In genomic region chr13:98487016-98487415, GRCh38 we compare ENCODE assay signal across 18 cellular contexts.
DNase-seq lines count a peak whose midpoint lies in the region; ATAC-seq and TF ChIP-seq lines count a peak whose summit lies in the region.
"Had no signal": no experiment of that assay in that cellular context is flagged by ENCODE, and none has a peak within 500 bp of the region (broad histone marks: within the 10 kb centered on the region; RNA-seq: fewer than 3 reads in every experiment).

No MANE protein-coding gene starts in this region.

- H3K27me3 Mint-ChIP-seq in T-helper 2 cell treated with Interferon-gamma antibody and Interleukin-4, amounts not matched to agents 5 μg/mL and 100 μg/mL, for 36 hours (ENCODE audit: low read depth): no peaks in the 10 kb centered on the region
- H3K27me3 Mint-ChIP-seq in WTC11 (ENCODE audit: low read depth): no peaks in the 10 kb centered on the region
- H3K27me3 Mint-ChIP-seq in stimulated activated memory B cell treated with anti-CD40 and anti-IgM and Interleukin-4, amounts not matched to agents 10 μg/mL and 1 μg/mL and 100 μg/mL, for 72 hours: no peaks in the 10 kb centered on the region

- TF ChIP-seq CTCF in WTC11 (IDR thresholded peaks at IDR 0.05) (no peak), fibroblast of villous mesenchyme (IDR thresholded peaks at IDR 0.05; ENCODE audit: insufficient read depth, low read depth, low read length) (no peak)

- CTCF ChIA-PET in WTC11 (lab: Charles Lee): interaction anchor here (1.3 kb wide), 1 partner anchor 186 kb away, joined by 3 read pairs; no protein-coding TSS in a partner anchor

- ATAC-seq in WTC11 (no peak), SK-N-SH treated with all-trans-retinoic acid at 6 μM for 48 hours (no peak)
- ATAC-seq in stimulated activated memory B cell treated with anti-CD40 and anti-IgM and Interleukin-4, amounts not matched to agents 10 μg/mL and 1 μg/mL and 100 μg/mL, for 72 hours: no peak

- POLR2A ChIA-PET in WTC11 (lab: Charles Lee): no interaction called here

- no peak for DNase-seq in T-helper 2 cell treated with Interferon-gamma antibody and Interleukin-4, amounts not matched to agents 5 μg/mL and 100 μg/mL, for 36 hours (ENCODE audit: low spot score)
- DNase-seq in T-helper 2 cell: no peak
- DNase-seq in WTC11 (ENCODE audit: low spot score): no peak
- DNase-seq in fibroblast of villous mesenchyme (ENCODE audit: low read depth): peak; percentile 31
- no peak for DNase-seq in Ammon's horn (ENCODE audit: low spot score)
- no peak for DNase-seq in NOMO-1 treated with dmso at 0.1 percent for 144 hours (lab: John Stamatoyannopoulos, UW; ENCODE audit: unreplicated experiment)
- DNase-seq: activated gamma-delta T cell, anterior cingulate cortex, C1 segment of cervical spinal cord, DMS53, head of caudate nucleus, NCI-H1105, posterior cingulate gyrus, spleen had no signal

- H3K4me3 Mint-ChIP-seq in T-helper 2 cell treated with Interferon-gamma antibody and Interleukin-4, amounts not matched to agents 5 μg/mL and 100 μg/mL, for 36 hours: no peak overlapping the region
- no peak overlapping the region for H3K4me3 Mint-ChIP-seq in WTC11
- no peak overlapping the region for H3K4me3 Mint-ChIP-seq in stimulated activated memory B cell treated with anti-CD40 and anti-IgM and Interleukin-4, amounts not matched to agents 10 μg/mL and 1 μg/mL and 100 μg/mL, for 72 hours

- H3K36me3 Mint-ChIP-seq in T-helper 2 cell treated with Interferon-gamma antibody and Interleukin-4, amounts not matched to agents 5 μg/mL and 100 μg/mL, for 36 hours (ENCODE audit: low read depth): peaks cover 8% of the 10 kb centered on the region
- no peaks in the 10 kb centered on the region for H3K36me3 Mint-ChIP-seq in WTC11
- peaks cover 9% of the 10 kb centered on the region for H3K36me3 Mint-ChIP-seq in stimulated activated memory B cell treated with anti-CD40 and anti-IgM and Interleukin-4, amounts not matched to agents 10 μg/mL and 1 μg/mL and 100 μg/mL, for 72 hours

- no peak overlapping the region for H3K4me3 ChIP-seq in fibroblast of villous mesenchyme (ENCODE audit: low read depth, low read length)
- H3K4me3 ChIP-seq: lung, spleen, tibial nerve had no signal

- no peaks in the 10 kb centered on the region for H3K9me3 Mint-ChIP-seq in T-helper 2 cell treated with Interferon-gamma antibody and Interleukin-4, amounts not matched to agents 5 μg/mL and 100 μg/mL, for 36 hours
- no peaks in the 10 kb centered on the region for H3K9me3 Mint-ChIP-seq in WTC11
- H3K9me3 Mint-ChIP-seq in stimulated activated memory B cell treated with anti-CD40 and anti-IgM and Interleukin-4, amounts not matched to agents 10 μg/mL and 1 μg/mL and 100 μg/mL, for 72 hours: no peaks in the 10 kb centered on the region

- peaks cover 60% of the 10 kb centered on the region for H3K4me1 Mint-ChIP-seq in T-helper 2 cell treated with Interferon-gamma antibody and Interleukin-4, amounts not matched to agents 5 μg/mL and 100 μg/mL, for 36 hours (ENCODE audit: low read depth)
- H3K4me1 Mint-ChIP-seq in WTC11: peaks cover 96% of the 10 kb centered on the region
- H3K4me1 Mint-ChIP-seq in stimulated activated memory B cell treated with anti-CD40 and anti-IgM and Interleukin-4, amounts not matched to agents 10 μg/mL and 1 μg/mL and 100 μg/mL, for 72 hours: peaks cover 95% of the 10 kb centered on the region

- peak overlapping the region; percentile 50 for H3K27ac Mint-ChIP-seq in T-helper 2 cell treated with Interferon-gamma antibody and Interleukin-4, amounts not matched to agents 5 μg/mL and 100 μg/mL, for 36 hours
- peak overlapping the region; percentile 30 for H3K27ac Mint-ChIP-seq in WTC11
- peak overlapping the region; percentile 40 for H3K27ac Mint-ChIP-seq in stimulated activated memory B cell treated with anti-CD40 and anti-IgM and Interleukin-4, amounts not matched to agents 10 μg/mL and 1 μg/mL and 100 μg/mL, for 72 hours

TF ChIP-seq in WTC11, 78 proteins besides CTCF, POLR2A, EP300 and RAD21 (continues in another document):
- TF ChIP-seq, protein P1, sequence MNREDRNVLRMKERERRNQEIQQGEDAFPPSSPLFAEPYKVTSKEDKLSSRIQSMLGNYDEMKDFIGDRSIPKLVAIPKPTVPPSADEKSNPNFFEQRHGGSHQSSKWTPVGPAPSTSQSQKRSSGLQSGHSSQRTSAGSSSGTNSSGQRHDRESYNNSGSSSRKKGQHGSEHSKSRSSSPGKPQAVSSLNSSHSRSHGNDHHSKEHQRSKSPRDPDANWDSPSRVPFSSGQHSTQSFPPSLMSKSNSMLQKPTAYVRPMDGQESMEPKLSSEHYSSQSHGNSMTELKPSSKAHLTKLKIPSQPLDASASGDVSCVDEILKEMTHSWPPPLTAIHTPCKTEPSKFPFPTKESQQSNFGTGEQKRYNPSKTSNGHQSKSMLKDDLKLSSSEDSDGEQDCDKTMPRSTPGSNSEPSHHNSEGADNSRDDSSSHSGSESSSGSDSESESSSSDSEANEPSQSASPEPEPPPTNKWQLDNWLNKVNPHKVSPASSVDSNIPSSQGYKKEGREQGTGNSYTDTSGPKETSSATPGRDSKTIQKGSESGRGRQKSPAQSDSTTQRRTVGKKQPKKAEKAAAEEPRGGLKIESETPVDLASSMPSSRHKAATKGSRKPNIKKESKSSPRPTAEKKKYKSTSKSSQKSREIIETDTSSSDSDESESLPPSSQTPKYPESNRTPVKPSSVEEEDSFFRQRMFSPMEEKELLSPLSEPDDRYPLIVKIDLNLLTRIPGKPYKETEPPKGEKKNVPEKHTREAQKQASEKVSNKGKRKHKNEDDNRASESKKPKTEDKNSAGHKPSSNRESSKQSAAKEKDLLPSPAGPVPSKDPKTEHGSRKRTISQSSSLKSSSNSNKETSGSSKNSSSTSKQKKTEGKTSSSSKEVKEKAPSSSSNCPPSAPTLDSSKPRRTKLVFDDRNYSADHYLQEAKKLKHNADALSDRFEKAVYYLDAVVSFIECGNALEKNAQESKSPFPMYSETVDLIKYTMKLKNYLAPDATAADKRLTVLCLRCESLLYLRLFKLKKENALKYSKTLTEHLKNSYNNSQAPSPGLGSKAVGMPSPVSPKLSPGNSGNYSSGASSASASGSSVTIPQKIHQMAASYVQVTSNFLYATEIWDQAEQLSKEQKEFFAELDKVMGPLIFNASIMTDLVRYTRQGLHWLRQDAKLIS (CRISPR knock-in tag; IDR thresholded peaks at IDR 0.05; ENCODE audit: borderline replicate concordance): no peak
- TF ChIP-seq PREB (CRISPR knock-in tag; IDR thresholded peaks at IDR 0.05; ENCODE audit: borderline replicate concordance) (no peak), HMGA2 (CRISPR knock-in tag; IDR thresholded peaks at IDR 0.05) (no peak), EMX1 (CRISPR knock-in tag; IDR thresholded peaks at IDR 0.05) (no peak), NFYB (CRISPR knock-in tag; conservative IDR thresholded peaks at IDR 0.05; ENCODE audit: low read depth) (no peak), CREM (CRISPR knock-in tag; IDR thresholded peaks at IDR 0.05) (no peak)

TF ChIP-seq in SK-N-SH treated with all-trans-retinoic acid at 6 μM for 48 hours, 23 proteins besides CTCF, POLR2A, EP300 and RAD21 (continues in another document):
- TF ChIP-seq, protein P2, sequence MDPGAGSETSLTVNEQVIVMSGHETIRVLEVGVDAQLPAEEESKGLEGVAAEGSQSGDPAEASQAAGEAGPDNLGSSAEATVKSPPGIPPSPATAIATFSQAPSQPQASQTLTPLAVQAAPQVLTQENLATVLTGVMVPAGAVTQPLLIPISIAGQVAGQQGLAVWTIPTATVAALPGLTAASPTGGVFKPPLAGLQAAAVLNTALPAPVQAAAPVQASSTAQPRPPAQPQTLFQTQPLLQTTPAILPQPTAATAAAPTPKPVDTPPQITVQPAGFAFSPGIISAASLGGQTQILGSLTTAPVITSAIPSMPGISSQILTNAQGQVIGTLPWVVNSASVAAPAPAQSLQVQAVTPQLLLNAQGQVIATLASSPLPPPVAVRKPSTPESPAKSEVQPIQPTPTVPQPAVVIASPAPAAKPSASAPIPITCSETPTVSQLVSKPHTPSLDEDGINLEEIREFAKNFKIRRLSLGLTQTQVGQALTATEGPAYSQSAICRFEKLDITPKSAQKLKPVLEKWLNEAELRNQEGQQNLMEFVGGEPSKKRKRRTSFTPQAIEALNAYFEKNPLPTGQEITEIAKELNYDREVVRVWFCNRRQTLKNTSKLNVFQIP (CRISPR knock-in tag; IDR thresholded peaks at IDR 0.05; ENCODE audit: borderline replicate concordance, low read depth): no peak
- TF ChIP-seq, protein P3, sequence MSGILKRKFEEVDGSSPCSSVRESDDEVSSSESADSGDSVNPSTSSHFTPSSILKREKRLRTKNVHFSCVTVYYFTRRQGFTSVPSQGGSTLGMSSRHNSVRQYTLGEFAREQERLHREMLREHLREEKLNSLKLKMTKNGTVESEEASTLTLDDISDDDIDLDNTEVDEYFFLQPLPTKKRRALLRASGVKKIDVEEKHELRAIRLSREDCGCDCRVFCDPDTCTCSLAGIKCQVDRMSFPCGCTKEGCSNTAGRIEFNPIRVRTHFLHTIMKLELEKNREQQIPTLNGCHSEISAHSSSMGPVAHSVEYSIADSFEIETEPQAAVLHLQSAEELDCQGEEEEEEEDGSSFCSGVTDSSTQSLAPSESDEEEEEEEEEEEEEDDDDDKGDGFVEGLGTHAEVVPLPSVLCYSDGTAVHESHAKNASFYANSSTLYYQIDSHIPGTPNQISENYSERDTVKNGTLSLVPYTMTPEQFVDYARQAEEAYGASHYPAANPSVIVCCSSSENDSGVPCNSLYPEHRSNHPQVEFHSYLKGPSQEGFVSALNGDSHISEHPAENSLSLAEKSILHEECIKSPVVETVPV (CRISPR knock-in tag; IDR thresholded peaks at IDR 0.05): no peak
- no peak for TF ChIP-seq GLIS3 (CRISPR knock-in tag; IDR thresholded peaks at IDR 0.05)
- TF ChIP-seq OSR1 (CRISPR knock-in tag; IDR thresholded peaks at IDR 0.05): no peak
- TF ChIP-seq PATZ1 (CRISPR knock-in tag; IDR thresholded peaks at IDR 0.05; ENCODE audit: borderline replicate concordance): no peak
- no peak for TF ChIP-seq ZNF8 (CRISPR knock-in tag; IDR thresholded peaks at IDR 0.05)
- TF ChIP-seq ZNF70 (CRISPR knock-in tag; IDR thresholded peaks at IDR 0.05): no peak
- no peak for TF ChIP-seq RARB (CRISPR knock-in tag; IDR thresholded peaks at IDR 0.05)
